27 cellular contexts compared by ENCODE assay signal in the genomic region with DNA sequence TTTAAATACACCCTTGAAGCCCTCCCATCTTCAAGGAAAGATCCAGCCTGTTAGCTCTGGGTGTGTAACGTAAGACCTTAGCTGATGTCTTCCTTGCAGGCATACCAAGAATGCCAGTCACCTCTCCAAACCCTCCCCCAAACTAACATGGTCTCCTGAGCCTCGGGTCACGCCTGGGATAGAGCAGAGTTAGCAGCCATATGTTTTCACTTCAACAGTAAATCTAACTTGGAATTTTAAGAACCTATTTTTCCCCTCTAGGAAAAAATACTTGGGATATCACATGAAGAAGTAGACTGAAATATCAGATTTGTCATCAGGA. TPM values are rescaled to one million over a fixed set of nuclear protein-coding genes. Genes with fewer than 3 reads are reported as not detected.
"Had no signal": no experiment of that assay in that cellular context is flagged by ENCODE, and none has a peak within 500 bp of the region (broad histone marks: within the 10 kb centered on the region; RNA-seq: fewer than 3 reads in every experiment).

No MANE protein-coding gene starts in this region.

- H3K4me1 Mint-ChIP-seq: central memory CD8-positive, alpha-beta T cell; memory B cell; stimulated activated effector memory CD8-positive, alpha-beta T cell treated with anti-CD3 and anti-CD28 coated beads, Interleukin-12 subunit alpha, Interleukin-12 subunit beta, amount 100 ng/mL, for 72 hours had no signal

- H3K36me3 Mint-ChIP-seq: memory B cell; stimulated activated effector memory CD8-positive, alpha-beta T cell treated with anti-CD3 and anti-CD28 coated beads, Interleukin-12 subunit alpha, Interleukin-12 subunit beta, amount 100 ng/mL, for 72 hours had no signal

- H3K4me3 Mint-ChIP-seq: central memory CD8-positive, alpha-beta T cell; memory B cell; naive thymus-derived CD4-positive, alpha-beta T cell; stimulated activated effector memory CD8-positive, alpha-beta T cell treated with anti-CD3 and anti-CD28 coated beads, Interleukin-12 subunit alpha, Interleukin-12 subunit beta, amount 100 ng/mL, for 72 hours had no signal

- H3K9me3 Mint-ChIP-seq: central memory CD8-positive, alpha-beta T cell; stimulated activated effector memory CD8-positive, alpha-beta T cell treated with anti-CD3 and anti-CD28 coated beads, Interleukin-12 subunit alpha, Interleukin-12 subunit beta, amount 100 ng/mL, for 72 hours had no signal

- H3K27ac Mint-ChIP-seq: memory B cell; naive thymus-derived CD4-positive, alpha-beta T cell; stimulated activated effector memory CD8-positive, alpha-beta T cell treated with anti-CD3 and anti-CD28 coated beads, Interleukin-12 subunit alpha, Interleukin-12 subunit beta, amount 100 ng/mL, for 72 hours had no signal

- DNase-seq: effector memory CD4-positive, alpha-beta T cell; foreskin fibroblast; gastrocnemius medialis; heart left ventricle; hippocampal formation; islet precursor cell; kidney glomerular epithelial cell; left colon; midbrain; naive thymus-derived CD4-positive, alpha-beta T cell; occipital lobe; ovary; posterior cingulate gyrus; psoas muscle; right cardiac atrium; sigmoid colon; stimulated activated CD4-positive, alpha-beta T cell treated with anti-CD3 and anti-CD28 coated beads, Interleukin-2, amount 100 ng/mL, for 24 hours; stimulated activated CD4-positive, alpha-beta T cell treated with anti-CD3 and anti-CD28 coated beads, Interleukin-4, amount 100 ng/mL, for 24 hours; stimulated activated naive CD4-positive, alpha-beta T cell treated with Interleukin-2 at 50 U/mL for 16 hours; stomach had no signal

RNA-seq across cellular contexts. Expression of a gene that starts 27.9 kb away (rescaled TPM):
- total RNA-seq: dermis blood vessel endothelial cell, gastrocnemius medialis, glomerular endothelial cell, heart left ventricle, occipital lobe, psoas muscle, right cardiac atrium, sigmoid colon, subcutaneous adipose tissue had no signal
- polyA plus RNA-seq: heart left ventricle; naive thymus-derived CD4-positive, alpha-beta T cell; neural cell; ovary; psoas muscle; right cardiac atrium had no signal
